13 cellular contexts compared by ENCODE assay signal in genomic region chr9:77417570-77417969, GRCh38.
DNase-seq lines count a peak whose midpoint lies in the region; ATAC-seq and TF ChIP-seq lines count a peak whose summit lies in the region.
"Had no signal": no experiment of that assay in that cellular context is flagged by ENCODE, and none has a peak within 500 bp of the region (broad histone marks: within the 10 kb centered on the region; RNA-seq: fewer than 3 reads in every experiment).

No MANE protein-coding gene starts in this region.

- no peak overlapping the region for H2BK5ac ChIP-seq in mesenchymal stem cell (ENCODE audit: low read depth, low read length, poor library complexity, severe bottlenecking)

- H2AK5ac ChIP-seq in mesenchymal stem cell (ENCODE audit: low read length, severe bottlenecking): no peak overlapping the region

- no peak overlapping the region for H3K14ac ChIP-seq in mesenchymal stem cell (ENCODE audit: low read length in 2 of 2)

- H2BK120ac ChIP-seq in mesenchymal stem cell (ENCODE audit: low read depth, low read length): no peak overlapping the region

- peaks cover 2% of the 10 kb centered on the region for H3K4me1 ChIP-seq in mesenchymal stem cell (ENCODE audit: control insufficient read depth, insufficient read depth, low read depth, low read length)
- H3K4me1 ChIP-seq: prostate gland had no signal

- no peak overlapping the region for H3K4me3 ChIP-seq in AG09309 (ENCODE audit: control insufficient read depth, low read depth, low read length)
- H3K4me3 ChIP-seq in brain microvascular endothelial cell (ENCODE audit: low read depth, low read length): no peak overlapping the region
- H3K4me3 ChIP-seq in mesenchymal stem cell (ENCODE audit: insufficient read depth in 1 of 2, low read depth in 1 of 2, low read length in 2 of 2): no peak overlapping the region
- H3K4me3 ChIP-seq: prostate gland had no signal

- no peaks in the 10 kb centered on the region for H3K36me3 ChIP-seq in brain microvascular endothelial cell (replicated peaks)
- H3K36me3 ChIP-seq in mesenchymal stem cell (ENCODE audit: control insufficient read depth in 1 of 2, insufficient read depth in 2 of 2, low read depth in 1 of 2, low read length in 2 of 2): peaks cover 0 to 6% of the 10 kb centered on the region in 2 experiments
- H3K36me3 ChIP-seq: prostate gland had no signal

- H3K9ac ChIP-seq in mesenchymal stem cell (ENCODE audit: low read length): peak overlapping the region; percentile 48

- H3K18ac ChIP-seq in mesenchymal stem cell (ENCODE audit: low read depth in 1 of 2, low read length in 2 of 2): no peak overlapping the region

- H3K4ac ChIP-seq in mesenchymal stem cell (ENCODE audit: low read depth in 1 of 2, low read length in 2 of 2): no peak overlapping the region

- no peak for ATAC-seq in HG02884 (IDR thresholded peaks at IDR 0.05; ENCODE audit: unreplicated experiment)
- ATAC-seq: activated CD4-positive, alpha-beta T cell treated with anti-CD3 and anti-CD28 coated beads for 36 hours; Panc1 had no signal

- H4K91ac ChIP-seq in mesenchymal stem cell (ENCODE audit: low read length): no peak overlapping the region

- 33% methylated on average over 1 of the region's 5 CpGs for WGBS in mesenchymal stem cell

- no peak overlapping the region for H4K8ac ChIP-seq in mesenchymal stem cell (ENCODE audit: low read length)

- peak; percentile 3 for TF ChIP-seq CTCF in AG09309 (IDR thresholded peaks at IDR 0.05; ENCODE audit: control insufficient read depth, insufficient read depth, low read depth, low read length, missing control alignments)
- TF ChIP-seq CTCF in brain microvascular endothelial cell (IDR thresholded peaks at IDR 0.05; ENCODE audit: low read depth, low read length, missing control alignments): no peak

- no peak overlapping the region for H2BK15ac ChIP-seq in mesenchymal stem cell (ENCODE audit: low read depth, poor library complexity, severe bottlenecking)

- no peak overlapping the region for H2AFZ ChIP-seq in mesenchymal stem cell (ENCODE audit: low read depth, low read length)

- H3K23ac ChIP-seq in mesenchymal stem cell (ENCODE audit: low read length in 2 of 2): no peak overlapping the region

- DNase-seq in AG09309 (ENCODE audit: low read depth) (peak; percentile 71), HT1080 (ENCODE audit: low read depth) (peak; percentile 66), brain microvascular endothelial cell (peak; percentile 27), mesenchymal stem cell (peak; percentile 93), RPMI8226 (no peak), NCI-H1105 (lab: John Stamatoyannopoulos, UW) (no peak), NCI-H1694 (lab: John Stamatoyannopoulos, UW) (no peak)
- DNase-seq: activated CD4-positive, alpha-beta T cell treated with anti-CD3 and anti-CD28 coated beads for 36 hours; activated naive CD4-positive, alpha-beta T cell treated with anti-CD3 and anti-CD28 coated beads, Interleukin-2, amount 50 U/mL, for 16 hours; CD8-positive, alpha-beta memory T cell had no signal

- H3K9me3 ChIP-seq in mesenchymal stem cell (ENCODE audit: control insufficient read depth, low read length): no peaks in the 10 kb centered on the region
- H3K9me3 ChIP-seq: prostate gland had no signal

- no peak overlapping the region for H3K4me2 ChIP-seq in mesenchymal stem cell (ENCODE audit: low read length, poor library complexity, severe bottlenecking)

- H3K27ac ChIP-seq in brain microvascular endothelial cell: peak overlapping the region; percentile 12
- no peak overlapping the region for H3K27ac ChIP-seq in mesenchymal stem cell (ENCODE audit: low read length, poor library complexity, severe bottlenecking)
- H3K27ac ChIP-seq: prostate gland had no signal

- H3K27me3 ChIP-seq in brain microvascular endothelial cell (replicated peaks): no peaks in the 10 kb centered on the region
- no peaks in the 10 kb centered on the region for H3K27me3 ChIP-seq in mesenchymal stem cell (ENCODE audit: control insufficient read depth in 1 of 2, insufficient read depth in 1 of 2, low read length in 2 of 2)

- H3K79me1 ChIP-seq in mesenchymal stem cell (replicated peaks; ENCODE audit: low read length, poor library complexity, severe bottlenecking): no peaks in the 10 kb centered on the region

- in situ Hi-C loops in brain microvascular endothelial cell (cut with HindIII; ENCODE audit: low pct_ligation_motif_present, low sequenced_read_pairs): no loop called here

- no peak overlapping the region for H2BK12ac ChIP-seq in mesenchymal stem cell (ENCODE audit: low read length in 2 of 2)

Comparison
In these comparisons a context has a peak if more than half of its experiments do, and no peak if none do; other contexts are left out.
1. DNase-seq: peak in AG09309 (single experiment), HT1080 (single experiment), brain microvascular endothelial cell (single experiment) and mesenchymal stem cell (single experiment); none in RPMI8226 (single experiment), NCI-H1105 (single experiment) and NCI-H1694 (single experiment).